ENCODE assay signal across 21 cellular contexts in the genomic region with DNA sequence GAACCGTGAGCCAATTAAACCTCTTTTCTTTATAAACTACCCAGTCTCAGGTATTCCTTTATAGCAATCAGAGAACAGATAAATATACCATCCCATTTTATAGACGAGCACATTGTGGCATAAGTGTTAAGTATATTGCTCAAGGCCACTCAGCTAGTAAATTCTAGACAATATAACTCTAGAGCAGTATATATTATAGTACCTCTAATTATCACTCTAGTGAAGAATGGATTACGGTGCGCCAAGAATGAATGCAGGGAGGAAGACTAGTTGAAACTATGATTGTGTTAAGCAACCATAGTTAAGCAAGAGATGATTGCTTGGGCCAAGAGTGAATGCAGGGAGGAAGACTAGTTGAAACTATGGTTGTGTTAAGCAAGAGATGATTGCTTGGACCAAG.
"Had no signal": no experiment of that assay in that cellular context is flagged by ENCODE, and none has a peak within 500 bp of the region (broad histone marks: within the 10 kb centered on the region; RNA-seq: fewer than 3 reads in every experiment).

No MANE protein-coding gene starts in this region.

- ATAC-seq: effector memory CD8-positive, alpha-beta T cell; esophagus mucosa; gastrocnemius medialis; heart right ventricle; left lung; left ventricle myocardium superior; lower lobe of right lung; naive thymus-derived CD8-positive, alpha-beta T cell had no signal

- H3K9me3 ChIP-seq: colonic mucosa, esophagus squamous epithelium, gastrocnemius medialis, heart right ventricle, left lung, lower lobe of right lung had no signal

- H3K4me3 ChIP-seq: colonic mucosa, esophagus squamous epithelium, gastrocnemius medialis, heart right ventricle, left lung, lower lobe of right lung had no signal

- H3K4me1 ChIP-seq: colonic mucosa, lower lobe of right lung had no signal

- H3K36me3 ChIP-seq: colonic mucosa, esophagus squamous epithelium, gastrocnemius medialis, heart right ventricle, left lung, lower lobe of right lung had no signal

- DNase-seq: colonic mucosa; cortex of kidney; effector CD8-positive, alpha-beta T cell; effector memory CD8-positive, alpha-beta T cell; endodermal cell; esophagus squamous epithelium; foreskin fibroblast; foreskin melanocyte; gastrocnemius medialis; glutamatergic neuron; head of caudate nucleus; heart right ventricle; hippocampal formation; left lung; left ventricle myocardium superior; lower lobe of right lung; mesendoderm; midbrain; naive B cell; naive thymus-derived CD8-positive, alpha-beta T cell had no signal
